Comparison of ENCODE assay signal across 1 cellular context in the genomic region with DNA sequence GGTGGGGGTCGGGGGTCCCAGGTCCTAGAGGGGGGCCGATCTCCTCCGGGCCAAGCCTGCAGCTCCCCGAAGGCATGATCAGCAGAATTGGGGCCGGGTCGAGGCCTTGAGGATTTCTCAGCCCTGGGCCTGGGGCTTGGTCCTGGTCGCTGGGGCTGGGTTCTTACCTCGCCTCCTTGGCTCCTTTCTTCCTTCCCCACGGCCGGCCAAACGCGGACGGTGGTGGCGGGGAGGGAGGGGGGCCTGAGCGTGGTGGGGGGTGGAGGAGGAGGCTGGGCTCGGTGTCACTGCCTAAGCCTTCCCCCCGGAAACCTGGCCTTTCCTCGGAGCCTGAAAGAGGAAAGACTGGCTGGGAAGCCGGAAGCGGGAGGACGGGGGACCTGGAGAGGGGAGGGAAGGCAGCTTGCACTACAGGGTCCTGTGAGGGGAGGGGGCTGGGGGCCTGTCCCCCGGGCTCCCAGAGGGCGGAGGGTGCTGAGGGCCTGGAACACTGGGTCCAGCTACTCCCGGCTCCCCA.
TF ChIP-seq lines count a peak whose summit lies in the region.

Gene ZNF579 (minus strand): TSS at position 221 of the 517 bp plus-strand sequence. CDS start 1,209 bp downstream, outside the sequence.

TF ChIP-seq in GM12878, 131 proteins besides CTCF, POLR2A, EP300 and RAD21 (continued from another document and continues in another):
- TF ChIP-seq HDGF (IDR thresholded peaks at IDR 0.05) (no peak), ZNF24 (IDR thresholded peaks at IDR 0.05) (peak; percentile 88), RUNX3 (IDR thresholded peaks at IDR 0.05; ENCODE audit: low read length) (peak; percentile 46; the same call in 1 of the 2 replicates), SP1 (IDR thresholded peaks at IDR 0.05; ENCODE audit: low read depth, low read length) (peak; percentile 54), ZNF207 (IDR thresholded peaks at IDR 0.05; ENCODE audit: borderline replicate concordance) (no peak), CBX5 (IDR thresholded peaks at IDR 0.05; ENCODE audit: low read depth) (0 out of 2 replicates have a peak, but pooled peaks have one; percentile 40), CBX3 (IDR thresholded peaks at IDR 0.05; ENCODE audit: borderline replicate concordance, low read depth) (no peak), BRCA1 (IDR thresholded peaks at IDR 0.05; ENCODE audit: low read depth, low read length) (no peak), E2F8 (IDR thresholded peaks at IDR 0.05; ENCODE audit: low read depth, partially characterized antibody) (peak; percentile 63), STAT3 (IDR thresholded peaks at IDR 0.05; ENCODE audit: low read depth, low read length) (no peak), CREM (IDR thresholded peaks at IDR 0.05; ENCODE audit: low read depth) (no peak; the same call in 1 of the 2 replicates), CREB1 (IDR thresholded peaks at IDR 0.05; ENCODE audit: low read depth) (0 out of 2 replicates have a peak, but pooled peaks have one; percentile 49), JUND (IDR thresholded peaks at IDR 0.05; ENCODE audit: low read depth, low read length) (no peak), SRF (IDR thresholded peaks at IDR 0.05; ENCODE audit: low read depth in 2 of 2, low read length in 2 of 2) (peak in 1 of 2 experiments; percentile 82; a peak in 2 of 4 replicates), IRF4 (IDR thresholded peaks at IDR 0.05; ENCODE audit: low read depth, low read length) (peak; percentile 75; the same call in 1 of the 2 replicates), WRNIP1 (IDR thresholded peaks at IDR 0.05; ENCODE audit: borderline replicate concordance, low read depth, low read length) (no peak), STAT1 (conservative IDR thresholded peaks at IDR 0.05) (no peak), BHLHE40 (IDR thresholded peaks at IDR 0.05; ENCODE audit: borderline replicate concordance in 1 of 2, low read depth in 2 of 2, low read length in 1 of 2) (peak; percentile 8 to 20; a peak in 1 of 4 replicates), FOXK2 (IDR thresholded peaks at IDR 0.05) (no peak), IKZF1 (conservative IDR thresholded peaks at IDR 0.05) (peak; percentile 70), NRF1 (conservative IDR thresholded peaks at IDR 0.05; ENCODE audit: low read depth, low read length) (no peak), ATF2 (IDR thresholded peaks at IDR 0.05; ENCODE audit: low read length) (no peak), NBN (IDR thresholded peaks at IDR 0.05) (peak; percentile 76), GATAD2B (conservative IDR thresholded peaks at IDR 0.05; ENCODE audit: low read depth) (no peak), SIN3A (IDR thresholded peaks at IDR 0.05; ENCODE audit: low read depth, low read length) (no peak; the same call in 1 of the 2 replicates), ZZZ3 (IDR thresholded peaks at IDR 0.05; ENCODE audit: control insufficient read depth, insufficient read length, low read depth) (no peak), TAF1 (IDR thresholded peaks at IDR 0.05; ENCODE audit: borderline replicate concordance, low read depth, low read length) (peak; percentile 48; the same call in 1 of the 2 replicates), SUPT20H (IDR thresholded peaks at IDR 0.05; ENCODE audit: borderline replicate concordance, control insufficient read depth, low read depth, low read length) (no peak), GABPA (IDR thresholded peaks at IDR 0.05; ENCODE audit: low read depth) (peak; percentile 94), HCFC1 (IDR thresholded peaks at IDR 0.05; ENCODE audit: low read length) (peak; percentile 72), FOS (IDR thresholded peaks at IDR 0.05; ENCODE audit: borderline replicate concordance, extremely low read depth, insufficient read length) (no peak), HDAC6 (IDR thresholded peaks at IDR 0.05; ENCODE audit: unreplicated experiment) (no peak), BACH1 (IDR thresholded peaks at IDR 0.05; ENCODE audit: borderline replicate concordance) (no peak), TCF3 (IDR thresholded peaks at IDR 0.05; ENCODE audit: borderline replicate concordance, insufficient read depth, low read depth, low read length) (0 out of 2 replicates have a peak, but pooled peaks have one; percentile 25), BMI1 (IDR thresholded peaks at IDR 0.05; ENCODE audit: borderline replicate concordance) (no peak), ZNF274 (IDR thresholded peaks at IDR 0.05; ENCODE audit: insufficient read depth, insufficient read length) (no peak), YBX1 (IDR thresholded peaks at IDR 0.05) (no peak), IRF3 (IDR thresholded peaks at IDR 0.05) (no peak), MYB (IDR thresholded peaks at IDR 0.05; ENCODE audit: borderline replicate concordance, low read depth, low read length) (no peak)
- TF ChIP-seq, protein P1, sequence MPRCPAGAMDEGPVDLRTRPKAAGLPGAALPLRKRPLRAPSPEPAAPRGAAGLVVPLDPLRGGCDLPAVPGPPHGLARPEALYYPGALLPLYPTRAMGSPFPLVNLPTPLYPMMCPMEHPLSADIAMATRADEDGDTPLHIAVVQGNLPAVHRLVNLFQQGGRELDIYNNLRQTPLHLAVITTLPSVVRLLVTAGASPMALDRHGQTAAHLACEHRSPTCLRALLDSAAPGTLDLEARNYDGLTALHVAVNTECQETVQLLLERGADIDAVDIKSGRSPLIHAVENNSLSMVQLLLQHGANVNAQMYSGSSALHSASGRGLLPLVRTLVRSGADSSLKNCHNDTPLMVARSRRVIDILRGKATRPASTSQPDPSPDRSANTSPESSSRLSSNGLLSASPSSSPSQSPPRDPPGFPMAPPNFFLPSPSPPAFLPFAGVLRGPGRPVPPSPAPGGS (IDR thresholded peaks at IDR 0.05; ENCODE audit: borderline replicate concordance, insufficient read depth, low read depth, low read length, poor library complexity, severe bottlenecking): no peak
- TF ChIP-seq, protein P2, sequence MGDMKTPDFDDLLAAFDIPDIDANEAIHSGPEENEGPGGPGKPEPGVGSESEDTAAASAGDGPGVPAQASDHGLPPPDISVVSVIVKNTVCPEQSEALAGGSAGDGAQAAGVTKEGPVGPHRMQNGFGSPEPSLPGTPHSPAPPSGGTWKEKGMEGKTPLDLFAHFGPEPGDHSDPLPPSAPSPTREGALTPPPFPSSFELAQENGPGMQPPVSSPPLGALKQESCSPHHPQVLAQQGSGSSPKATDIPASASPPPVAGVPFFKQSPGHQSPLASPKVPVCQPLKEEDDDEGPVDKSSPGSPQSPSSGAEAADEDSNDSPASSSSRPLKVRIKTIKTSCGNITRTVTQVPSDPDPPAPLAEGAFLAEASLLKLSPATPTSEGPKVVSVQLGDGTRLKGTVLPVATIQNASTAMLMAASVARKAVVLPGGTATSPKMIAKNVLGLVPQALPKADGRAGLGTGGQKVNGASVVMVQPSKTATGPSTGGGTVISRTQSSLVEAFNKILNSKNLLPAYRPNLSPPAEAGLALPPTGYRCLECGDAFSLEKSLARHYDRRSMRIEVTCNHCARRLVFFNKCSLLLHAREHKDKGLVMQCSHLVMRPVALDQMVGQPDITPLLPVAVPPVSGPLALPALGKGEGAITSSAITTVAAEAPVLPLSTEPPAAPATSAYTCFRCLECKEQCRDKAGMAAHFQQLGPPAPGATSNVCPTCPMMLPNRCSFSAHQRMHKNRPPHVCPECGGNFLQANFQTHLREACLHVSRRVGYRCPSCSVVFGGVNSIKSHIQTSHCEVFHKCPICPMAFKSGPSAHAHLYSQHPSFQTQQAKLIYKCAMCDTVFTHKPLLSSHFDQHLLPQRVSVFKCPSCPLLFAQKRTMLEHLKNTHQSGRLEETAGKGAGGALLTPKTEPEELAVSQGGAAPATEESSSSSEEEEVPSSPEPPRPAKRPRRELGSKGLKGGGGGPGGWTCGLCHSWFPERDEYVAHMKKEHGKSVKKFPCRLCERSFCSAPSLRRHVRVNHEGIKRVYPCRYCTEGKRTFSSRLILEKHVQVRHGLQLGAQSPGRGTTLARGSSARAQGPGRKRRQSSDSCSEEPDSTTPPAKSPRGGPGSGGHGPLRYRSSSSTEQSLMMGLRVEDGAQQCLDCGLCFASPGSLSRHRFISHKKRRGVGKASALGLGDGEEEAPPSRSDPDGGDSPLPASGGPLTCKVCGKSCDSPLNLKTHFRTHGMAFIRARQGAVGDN (IDR thresholded peaks at IDR 0.05): no peak
- TF ChIP-seq, protein P3, sequence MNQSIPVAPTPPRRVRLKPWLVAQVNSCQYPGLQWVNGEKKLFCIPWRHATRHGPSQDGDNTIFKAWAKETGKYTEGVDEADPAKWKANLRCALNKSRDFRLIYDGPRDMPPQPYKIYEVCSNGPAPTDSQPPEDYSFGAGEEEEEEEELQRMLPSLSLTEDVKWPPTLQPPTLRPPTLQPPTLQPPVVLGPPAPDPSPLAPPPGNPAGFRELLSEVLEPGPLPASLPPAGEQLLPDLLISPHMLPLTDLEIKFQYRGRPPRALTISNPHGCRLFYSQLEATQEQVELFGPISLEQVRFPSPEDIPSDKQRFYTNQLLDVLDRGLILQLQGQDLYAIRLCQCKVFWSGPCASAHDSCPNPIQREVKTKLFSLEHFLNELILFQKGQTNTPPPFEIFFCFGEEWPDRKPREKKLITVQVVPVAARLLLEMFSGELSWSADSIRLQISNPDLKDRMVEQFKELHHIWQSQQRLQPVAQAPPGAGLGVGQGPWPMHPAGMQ (IDR thresholded peaks at IDR 0.05; ENCODE audit: borderline replicate concordance): no peak
- TF ChIP-seq, protein P4, sequence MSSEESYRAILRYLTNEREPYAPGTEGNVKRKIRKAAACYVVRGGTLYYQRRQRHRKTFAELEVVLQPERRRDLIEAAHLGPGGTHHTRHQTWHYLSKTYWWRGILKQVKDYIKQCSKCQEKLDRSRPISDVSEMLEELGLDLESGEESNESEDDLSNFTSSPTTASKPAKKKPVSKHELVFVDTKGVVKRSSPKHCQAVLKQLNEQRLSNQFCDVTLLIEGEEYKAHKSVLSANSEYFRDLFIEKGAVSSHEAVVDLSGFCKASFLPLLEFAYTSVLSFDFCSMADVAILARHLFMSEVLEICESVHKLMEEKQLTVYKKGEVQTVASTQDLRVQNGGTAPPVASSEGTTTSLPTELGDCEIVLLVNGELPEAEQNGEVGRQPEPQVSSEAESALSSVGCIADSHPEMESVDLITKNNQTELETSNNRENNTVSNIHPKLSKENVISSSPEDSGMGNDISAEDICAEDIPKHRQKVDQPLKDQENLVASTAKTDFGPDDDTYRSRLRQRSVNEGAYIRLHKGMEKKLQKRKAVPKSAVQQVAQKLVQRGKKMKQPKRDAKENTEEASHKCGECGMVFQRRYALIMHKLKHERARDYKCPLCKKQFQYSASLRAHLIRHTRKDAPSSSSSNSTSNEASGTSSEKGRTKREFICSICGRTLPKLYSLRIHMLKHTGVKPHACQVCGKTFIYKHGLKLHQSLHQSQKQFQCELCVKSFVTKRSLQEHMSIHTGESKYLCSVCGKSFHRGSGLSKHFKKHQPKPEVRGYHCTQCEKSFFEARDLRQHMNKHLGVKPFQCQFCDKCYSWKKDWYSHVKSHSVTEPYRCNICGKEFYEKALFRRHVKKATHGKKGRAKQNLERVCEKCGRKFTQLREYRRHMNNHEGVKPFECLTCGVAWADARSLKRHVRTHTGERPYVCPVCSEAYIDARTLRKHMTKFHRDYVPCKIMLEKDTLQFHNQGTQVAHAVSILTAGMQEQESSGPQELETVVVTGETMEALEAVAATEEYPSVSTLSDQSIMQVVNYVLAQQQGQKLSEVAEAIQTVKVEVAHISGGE (CRISPR knock-in tag; IDR thresholded peaks at IDR 0.05): peak; percentile 88
